Comparison of ENCODE assay signal across 20 cellular contexts in the genomic region with DNA sequence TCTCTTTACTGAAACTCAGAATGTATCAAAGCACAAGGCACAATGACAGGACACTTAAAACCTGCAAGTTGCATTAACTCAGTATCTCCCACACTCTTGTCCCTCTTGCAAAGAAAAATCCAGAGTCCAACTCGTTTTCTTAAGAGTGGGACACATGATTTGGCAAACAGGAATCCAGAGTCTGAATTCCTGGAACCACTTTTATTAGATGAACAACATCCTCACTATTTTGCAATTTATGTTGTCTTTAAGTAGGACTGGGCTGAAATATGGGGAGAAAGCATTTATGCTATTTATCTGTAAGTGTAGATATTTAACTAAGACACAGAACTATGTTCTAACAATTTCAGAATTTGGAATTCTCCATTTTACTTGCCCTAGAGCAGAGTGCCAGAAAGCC.
"Had no signal": no experiment of that assay in that cellular context is flagged by ENCODE, and none has a peak within 500 bp of the region (broad histone marks: within the 10 kb centered on the region; RNA-seq: fewer than 3 reads in every experiment).

No MANE protein-coding gene starts in this region.

- H3K27me3 ChIP-seq: breast epithelium, dorsolateral prefrontal cortex had no signal

- DNase-seq: activated CD4-positive, alpha-beta T cell treated with anti-CD3 and anti-CD28 coated beads, Interleukin-2, amount 10 ng/mL, durations not matched to agents 24 days and 14 days; activated effector memory CD4-positive, alpha-beta T cell treated with Interleukin-2 at 50 U/mL for 16 hours; activated T-cell treated with anti-CD3 and anti-CD28 coated beads, Interleukin-2, amount 50 U/mL, for 24 hours; anterior cingulate cortex; dorsolateral prefrontal cortex; glutamatergic neuron; left colon; mucosa of descending colon; nucleus accumbens; psoas muscle; SHP77; stimulated activated CD4-positive, alpha-beta T cell treated with anti-CD3 and anti-CD28 coated beads, Interleukin-15, amount 100 ng/mL, for 24 hours; trophoblast cell had no signal

- ATAC-seq: left colon; mucosa of descending colon; natural killer cell treated with Interleukin-12 subunit alpha and Interleukin-12 subunit beta and Interleukin-15 and Interleukin-18, amount 100 ng/mL, for 72 hours; psoas muscle; SK-N-SH treated with all-trans-retinoic acid at 6 μM for 48 hours; WTC11 had no signal

- H3K27ac Mint-ChIP-seq: activated CD4-positive, alpha-beta T cell treated with anti-CD3 and anti-CD28 coated beads, Interleukin-2, amount 10 ng/mL, durations not matched to agents 24 days and 14 days; activated naive CD4-positive, alpha-beta T cell treated with anti-CD3 and anti-CD28 coated beads, Interleukin-2, amount 50 U/mL, for 24 hours; activated T-cell treated with anti-CD3 and anti-CD28 coated beads, Interleukin-2, amount 50 U/mL, for 24 hours; natural killer cell treated with Interleukin-12 subunit alpha and Interleukin-12 subunit beta and Interleukin-15 and Interleukin-18, amount 100 ng/mL, for 72 hours; T-helper 1 cell treated with Interleukin-12 subunit alpha and Interleukin-12 subunit beta and Interleukin-4 antibody, amounts not matched to agents 30 μg/mL and 1 μg/mL, for 36 hours; WTC11 had no signal

- H3K9me3 Mint-ChIP-seq: activated CD4-positive, alpha-beta T cell treated with anti-CD3 and anti-CD28 coated beads, Interleukin-2, amount 10 ng/mL, durations not matched to agents 24 days and 14 days; activated naive CD4-positive, alpha-beta T cell treated with anti-CD3 and anti-CD28 coated beads, Interleukin-2, amount 50 U/mL, for 24 hours; activated T-cell treated with anti-CD3 and anti-CD28 coated beads, Interleukin-2, amount 50 U/mL, for 24 hours; natural killer cell treated with Interleukin-12 subunit alpha and Interleukin-12 subunit beta and Interleukin-15 and Interleukin-18, amount 100 ng/mL, for 72 hours; T-helper 1 cell treated with Interleukin-12 subunit alpha and Interleukin-12 subunit beta and Interleukin-4 antibody, amounts not matched to agents 30 μg/mL and 1 μg/mL, for 36 hours; WTC11 had no signal

- H3K36me3 Mint-ChIP-seq: natural killer cell treated with Interleukin-12 subunit alpha and Interleukin-12 subunit beta and Interleukin-15 and Interleukin-18, amount 100 ng/mL, for 72 hours had no signal

- FAIRE-seq: endometrium had no signal

- H3K4me3 Mint-ChIP-seq: activated CD4-positive, alpha-beta T cell treated with anti-CD3 and anti-CD28 coated beads, Interleukin-2, amount 10 ng/mL, durations not matched to agents 24 days and 14 days; activated naive CD4-positive, alpha-beta T cell treated with anti-CD3 and anti-CD28 coated beads, Interleukin-2, amount 50 U/mL, for 24 hours; activated T-cell treated with anti-CD3 and anti-CD28 coated beads, Interleukin-2, amount 50 U/mL, for 24 hours; natural killer cell treated with Interleukin-12 subunit alpha and Interleukin-12 subunit beta and Interleukin-15 and Interleukin-18, amount 100 ng/mL, for 72 hours; T-helper 1 cell treated with Interleukin-12 subunit alpha and Interleukin-12 subunit beta and Interleukin-4 antibody, amounts not matched to agents 30 μg/mL and 1 μg/mL, for 36 hours; WTC11 had no signal

- H3K27me3 Mint-ChIP-seq: activated CD4-positive, alpha-beta T cell treated with anti-CD3 and anti-CD28 coated beads, Interleukin-2, amount 10 ng/mL, durations not matched to agents 24 days and 14 days; activated naive CD4-positive, alpha-beta T cell treated with anti-CD3 and anti-CD28 coated beads, Interleukin-2, amount 50 U/mL, for 24 hours; activated T-cell treated with anti-CD3 and anti-CD28 coated beads, Interleukin-2, amount 50 U/mL, for 24 hours had no signal

- H3K9me3 ChIP-seq: breast epithelium, mucosa of descending colon, psoas muscle had no signal

- H3K4me3 ChIP-seq: breast epithelium, dorsolateral prefrontal cortex, mucosa of descending colon, psoas muscle had no signal

- H3K36me3 ChIP-seq: breast epithelium had no signal
